ENCODE assay signal across 12 cellular contexts in genomic region chr14:58533417-58533816, GRCh38.
DNase-seq lines count a peak whose midpoint lies in the region; TF ChIP-seq lines count a peak whose summit lies in the region.
"Had no signal": no experiment of that assay in that cellular context is flagged by ENCODE, and none has a peak within 500 bp of the region (broad histone marks: within the 10 kb centered on the region; RNA-seq: fewer than 3 reads in every experiment).

No MANE protein-coding gene starts in this region.

- H2BK120ac ChIP-seq in H9 (ENCODE audit: low read depth, low read length, poor library complexity, severe bottlenecking) = no peak overlapping the region

- H3K4me3 ChIP-seq in right atrium auricular region = no peak overlapping the region

- no peaks in the 10 kb centered on the region for H3K79me2 ChIP-seq in H9 (ENCODE audit: insufficient read depth, low read length)

- H3K9me3 Mint-ChIP-seq in H9 = peaks cover 14 to 16% of the 10 kb centered on the region in 2 experiments

- H3K79me1 ChIP-seq in H9 (ENCODE audit: insufficient read depth, low read depth, low read length, poor library complexity, severe bottlenecking) = no peaks in the 10 kb centered on the region

- H3K14ac ChIP-seq in H9 (ENCODE audit: insufficient read depth, low read length) = no peak overlapping the region

- no peak overlapping the region for H3K9ac ChIP-seq in H9 (ENCODE audit: extremely low read depth, insufficient read length, low read length)

- H3K36me3 Mint-ChIP-seq in H9 (ENCODE audit: insufficient read depth in 1 of 3, low read depth in 3 of 3) = peaks cover 0 to 9% (median 2%) of the 10 kb centered on the region in 3 experiments; a peak in 6 of 7 replicates

- no peak overlapping the region for H3K4me2 ChIP-seq in H9 (ENCODE audit: insufficient read depth, insufficient read length, low read length)

- no peak overlapping the region for H2BK5ac ChIP-seq in H9 (ENCODE audit: insufficient read length, low read length)

- H3K23me2 ChIP-seq in H9 (ENCODE audit: insufficient read length, low read depth, low read length, poor library complexity, severe bottlenecking) = no peaks in the 10 kb centered on the region

- H2BK12ac ChIP-seq in H9 (ENCODE audit: insufficient read length, low read depth, low read length) = no peak overlapping the region

- H3K18ac ChIP-seq in H9 (ENCODE audit: insufficient read length, low read depth, low read length) = no peak overlapping the region

- no peak overlapping the region for H3K4me3 Mint-ChIP-seq in H9
- H3K4me3 Mint-ChIP-seq: natural killer cell had no signal

- no peaks in the 10 kb centered on the region for H3K9me3 ChIP-seq in H9 (ENCODE audit: control insufficient read depth, low read depth, low read length)
- no peaks in the 10 kb centered on the region for H3K9me3 ChIP-seq in right atrium auricular region

- no peak overlapping the region for H4K91ac ChIP-seq in H9 (ENCODE audit: insufficient read length, low read depth, low read length)

- no peaks in the 10 kb centered on the region for H3K4me1 ChIP-seq in H9 (ENCODE audit: insufficient read depth, low read length)
- H3K4me1 ChIP-seq in right atrium auricular region = peaks cover 0 to 26% of the 10 kb centered on the region in 2 donors

- H2AK5ac ChIP-seq in H9 (ENCODE audit: insufficient read length, low read length) = no peak overlapping the region

- no peak overlapping the region for H3K23ac ChIP-seq in H9 (ENCODE audit: insufficient read length, low read depth, low read length)

- H3K27ac ChIP-seq in H9 (ENCODE audit: insufficient read length, low read depth, low read length) (no peak overlapping the region), right atrium auricular region (peak overlapping the region; percentile 41 to 52)
- H3K27ac ChIP-seq: epithelial cell of prostate had no signal

- H3K27me3 Mint-ChIP-seq in H9 (ENCODE audit: low read depth) = no peaks in the 10 kb centered on the region

- H3T11ph ChIP-seq in H9 (ENCODE audit: low read length) = no peak overlapping the region

- H4K20me1 ChIP-seq in H9 (ENCODE audit: control insufficient read depth, insufficient read depth, insufficient read length) = no peaks in the 10 kb centered on the region

- H3K36me3 ChIP-seq in right atrium auricular region = no peaks in the 10 kb centered on the region

- no peak overlapping the region for H2BK20ac ChIP-seq in H9 (ENCODE audit: low read depth, low read length, poor library complexity, severe bottlenecking)

- H3K56ac ChIP-seq in H9 (ENCODE audit: insufficient read length, low read depth, low read length) = no peak overlapping the region

- H2BK15ac ChIP-seq in H9 (ENCODE audit: low read depth, low read length) = no peak overlapping the region

- H3K4ac ChIP-seq in H9 (ENCODE audit: low read depth, low read length) = no peak overlapping the region

- no peaks in the 10 kb centered on the region for H3K27me3 ChIP-seq in H9 (ENCODE audit: insufficient read depth, low read length)
- no peaks in the 10 kb centered on the region for H3K27me3 ChIP-seq in right atrium auricular region

- H2AFZ ChIP-seq in H9 (ENCODE audit: low read length) = no peak overlapping the region

- WGBS in H9 (ENCODE audit: extremely low coverage, insufficient read length, low lambda C conversion rate) = no CpG with 5 or more reads among the region's 4 CpGs

- TF ChIP-seq CTCF in H9 (conservative IDR thresholded peaks at IDR 0.05) (no peak), right atrium auricular region (IDR thresholded peaks at IDR 0.05) (no peak)

- H4K5ac ChIP-seq in H9 (ENCODE audit: insufficient read length, low read depth, low read length) = peak overlapping the region; percentile 87

- H4K8ac ChIP-seq in H9 (replicated peaks; ENCODE audit: insufficient read length, low read depth, low read length) = no peak overlapping the region

- DNase-seq in H9 (no peak), brain pericyte (ENCODE audit: low read depth, low spot score) (peak; percentile 63), right atrium auricular region (ENCODE audit: low spot score) (no peak), pulmonary artery endothelial cell (ENCODE audit: low read depth, low spot score) (peak; percentile 22), hepatic stellate cell (ENCODE audit: low spot score) (no peak), NCI-H146 (lab: John Stamatoyannopoulos, UW) (no peak)
- no peak for DNase-seq in stimulated activated CD4-positive, alpha-beta T cell treated with anti-CD3 and anti-CD28 coated beads, Interleukin-4, amount 100 ng/mL, for 1 hour
- no peak for DNase-seq in activated CD8-positive, alpha-beta memory T cell treated with anti-CD3 and anti-CD28 coated beads, Interleukin-2, amount 50 U/mL, for 4 hours
- DNase-seq: activated T-cell treated with anti-CD3 and anti-CD28 coated beads, Interleukin-2, amount 50 U/mL, for 48 hours; natural killer cell; T-helper 1 cell had no signal

- H3K27ac Mint-ChIP-seq in H9 = peak overlapping the region in 1 of 3 experiments; percentile 80; a peak in 2 of 7 replicates

- H3K4me1 Mint-ChIP-seq in H9 = peaks cover 0 to 5% of the 10 kb centered on the region in 2 experiments; a peak in 1 of 4 replicates

Comparison
In these comparisons a context has a peak if more than half of its experiments do, and no peak if none do; other contexts are left out.
1. DNase-seq: peak in brain pericyte (single experiment) and pulmonary artery endothelial cell (single experiment); none in H9 (single experiment), right atrium auricular region (single experiment), stimulated activated CD4-positive, alpha-beta T cell treated with anti-CD3 and anti-CD28 coated beads, Interleukin-4, amount 100 ng/mL, for 1 hour (single experiment), activated CD8-positive, alpha-beta memory T cell treated with anti-CD3 and anti-CD28 coated beads, Interleukin-2, amount 50 U/mL, for 4 hours (single experiment), hepatic stellate cell (single experiment) and NCI-H146 (single experiment).